Comparison of ENCODE assay signal across 22 cellular contexts in the genomic region with DNA sequence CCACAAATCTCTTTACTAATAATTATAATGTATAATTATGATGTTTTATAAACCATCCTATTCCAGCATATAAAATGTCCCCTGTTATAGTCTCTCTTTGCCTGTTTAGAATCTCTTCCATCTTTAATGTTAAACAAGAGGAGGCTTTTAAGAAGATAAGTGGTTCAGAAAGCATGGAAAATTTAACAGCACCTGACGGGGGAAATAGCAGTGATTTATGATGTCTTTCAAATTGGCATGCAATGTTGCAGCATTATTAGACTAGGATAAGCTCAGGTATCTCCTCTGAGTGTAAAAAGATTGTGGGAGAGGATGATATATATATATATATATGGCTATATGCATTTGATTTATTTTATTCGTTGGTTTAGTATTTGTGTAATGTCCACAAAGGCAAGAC. TPM values are rescaled to one million over a fixed set of nuclear protein-coding genes. Genes with fewer than 3 reads are reported as not detected.
DNase-seq lines count a peak whose midpoint lies in the region; ATAC-seq, FAIRE-seq and TF ChIP-seq lines count a peak whose summit lies in the region.
"Had no signal": no experiment of that assay in that cellular context is flagged by ENCODE, and none has a peak within 500 bp of the region (broad histone marks: within the 10 kb centered on the region; RNA-seq: fewer than 3 reads in every experiment).

No MANE protein-coding gene starts in this region.

- DNase-seq in A549 (ENCODE audit: low read depth in 1 of 2, low spot score in 1 of 2) (no peak), SK-N-DZ (ENCODE audit: low spot score) (peak; percentile 54), right lobe of liver (no peak), midbrain (lab: John Stamatoyannopoulos, UW) (no peak), DMS53 (lab: John Stamatoyannopoulos, UW) (no peak)
- DNase-seq: activated CD4-positive, alpha-beta memory T cell treated with anti-CD3 and anti-CD28 coated beads, Interleukin-2, amount 10 ng/mL, durations not matched to agents 7 days and 5 days; activated CD4-positive, CD25-positive, alpha-beta regulatory T cell; amniotic stem cell; CD4-positive, alpha-beta T cell; H9; Kasumi-1; kidney; natural killer cell; NCI-H1048; NCI-H774; pancreas; stimulated activated CD4-positive, alpha-beta T cell treated with anti-CD3 and anti-CD28 coated beads, Interleukin-1b, Interleukin-23, amount 100 ng/mL, for 48 hours; testis had no signal

- no peaks in the 10 kb centered on the region for H3K36me3 ChIP-seq in HEK293 (ENCODE audit: control insufficient read depth in 2 of 2, insufficient read depth in 1 of 2, low read length in 2 of 2)
- no peaks in the 10 kb centered on the region for H3K36me3 ChIP-seq in right lobe of liver
- H3K36me3 ChIP-seq: pancreas, SJSA1 had no signal

- peaks cover 21% of the 10 kb centered on the region for H3K4me1 ChIP-seq in A549
- peaks cover 6% of the 10 kb centered on the region; the same call in 1 of the 2 replicates for H3K4me1 ChIP-seq in HEK293 (ENCODE audit: control insufficient read depth, insufficient read depth, low read length)
- peaks cover 0 to 12% (median 0%) of the 10 kb centered on the region in 4 donors for H3K4me1 ChIP-seq in right lobe of liver
- H3K4me1 ChIP-seq: testis had no signal

- TF ChIP-seq POLR2A in A549 (IDR thresholded peaks at IDR 0.05; ENCODE audit: low read length) (no peak), right lobe of liver (IDR thresholded peaks at IDR 0.05) (no peak)

- no peak for TF ChIP-seq RAD21 in A549 (conservative IDR thresholded peaks at IDR 0.05 in 1 of 2, IDR thresholded peaks at IDR 0.05 in 1 of 2)

- CTCF ChIA-PET in A549 (lab: Yijun Ruan, JAX) (no interaction called here), HEK293 (lab: Yijun Ruan, JAX) (no interaction called here)

- H3K9me3 ChIP-seq in A549 (no peaks in the 10 kb centered on the region), HEK293 (ENCODE audit: control insufficient read depth, insufficient read depth, low read depth, low read length) (no peaks in the 10 kb centered on the region), right lobe of liver (no peaks in the 10 kb centered on the region)
- H3K9me3 ChIP-seq: pancreas, SJSA1, testis had no signal

- ATAC-seq in A549 (no peak), right lobe of liver (no peak), HG03159 (IDR thresholded peaks at IDR 0.05; ENCODE audit: unreplicated experiment) (no peak)
- ATAC-seq: natural killer cell; stimulated activated memory B cell treated with anti-CD40 and anti-IgM and Interleukin-4, amounts not matched to agents 10 μg/mL and 1 μg/mL and 100 μg/mL, for 72 hours had no signal

- intact Hi-C loops in right lobe of liver (cut with DNase I), result no loop called here

- no peak overlapping the region for H3K27ac ChIP-seq in A549
- no peak overlapping the region for H3K27ac ChIP-seq in HEK293 (ENCODE audit: extremely low read depth, low read depth, low read length)
- H3K27ac ChIP-seq in right lobe of liver, result peak overlapping the region; percentile 39 to 55 (median 46)
- H3K27ac ChIP-seq: SJSA1, testis had no signal

- TF ChIP-seq EP300 in A549 (IDR thresholded peaks at IDR 0.05), result no peak

- WGBS in A549 (ENCODE audit: missing lambda C conversion rate), result 37% methylated on average over 2 of the region's 2 CpGs
- WGBS in right lobe of liver (ENCODE audit: insufficient coverage, low coverage, low lambda C conversion rate, missing lambda C conversion rate), result 78% methylated on average over 2 of the region's 2 CpGs

- H3K4me3 ChIP-seq in A549, result no peak overlapping the region
- no peak overlapping the region for H3K4me3 ChIP-seq in HEK293 (ENCODE audit: low read depth, low read length)
- no peak overlapping the region for H3K4me3 ChIP-seq in right lobe of liver
- H3K4me3 ChIP-seq: pancreas, SJSA1, testis had no signal

- peak overlapping the region; percentile 57 for H3K4me2 ChIP-seq in A549

- no peak for FAIRE-seq in A549 (lab: Jason Lieb, UNC)

- POLR2A ChIA-PET in A549 (lab: Yijun Ruan, JAX) (no interaction called here), HEK293 (lab: Yijun Ruan, JAX) (no interaction called here)

- H3K27me3 ChIP-seq in right lobe of liver, result no peaks in the 10 kb centered on the region
- H3K27me3 ChIP-seq: pancreas, SJSA1, testis had no signal

- TF ChIP-seq CTCF in A549 (IDR thresholded peaks at IDR 0.05), result no peak
- no peak for TF ChIP-seq CTCF in HEK293 (tag by site-specific recombination; IDR thresholded peaks at IDR 0.05)
- TF ChIP-seq CTCF in right lobe of liver (IDR thresholded peaks at IDR 0.05), result no peak

TF ChIP-seq in A549, 52 proteins besides CTCF, POLR2A, EP300 and RAD21 (continues in another document):
- no peak for TF ChIP-seq RARB (CRISPR knock-in tag; IDR thresholded peaks at IDR 0.05)
- TF ChIP-seq MAZ (IDR thresholded peaks at IDR 0.05; ENCODE audit: borderline replicate concordance, low read depth, low read length), result no peak
- no peak for TF ChIP-seq MYC (IDR thresholded peaks at IDR 0.05; ENCODE audit: borderline replicate concordance, low read length)
- no peak for TF ChIP-seq KDM1A (IDR thresholded peaks at IDR 0.05; ENCODE audit: low read depth)
- no peak for TF ChIP-seq SREBF2 (IDR thresholded peaks at IDR 0.05)
- TF ChIP-seq KDM5A (IDR thresholded peaks at IDR 0.05), result no peak
- TF ChIP-seq HOXB13 (CRISPR knock-in tag; IDR thresholded peaks at IDR 0.05; ENCODE audit: low read depth), result no peak
- TF ChIP-seq HOXB5 (CRISPR knock-in tag; IDR thresholded peaks at IDR 0.05), result no peak
- TF ChIP-seq, protein P1, sequence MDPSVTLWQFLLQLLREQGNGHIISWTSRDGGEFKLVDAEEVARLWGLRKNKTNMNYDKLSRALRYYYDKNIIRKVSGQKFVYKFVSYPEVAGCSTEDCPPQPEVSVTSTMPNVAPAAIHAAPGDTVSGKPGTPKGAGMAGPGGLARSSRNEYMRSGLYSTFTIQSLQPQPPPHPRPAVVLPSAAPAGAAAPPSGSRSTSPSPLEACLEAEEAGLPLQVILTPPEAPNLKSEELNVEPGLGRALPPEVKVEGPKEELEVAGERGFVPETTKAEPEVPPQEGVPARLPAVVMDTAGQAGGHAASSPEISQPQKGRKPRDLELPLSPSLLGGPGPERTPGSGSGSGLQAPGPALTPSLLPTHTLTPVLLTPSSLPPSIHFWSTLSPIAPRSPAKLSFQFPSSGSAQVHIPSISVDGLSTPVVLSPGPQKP (IDR thresholded peaks at IDR 0.05; ENCODE audit: low read depth, low read length), result no peak

TF ChIP-seq in HEK293, 187 proteins besides CTCF, POLR2A, EP300 and RAD21:
- TF ChIP-seq ZNF776 (tag by site-specific recombination; IDR thresholded peaks at IDR 0.05; ENCODE audit: borderline replicate concordance), result no peak
- no peak for TF ChIP-seq ZNF501 (tag by site-specific recombination; IDR thresholded peaks at IDR 0.05)
- TF ChIP-seq ZSCAN30 (tag by site-specific recombination; IDR thresholded peaks at IDR 0.05), result no peak
- TF ChIP-seq ZNF23 (tag by site-specific recombination; IDR thresholded peaks at IDR 0.05; ENCODE audit: borderline replicate concordance), result no peak
- no peak for TF ChIP-seq ZNF394 (tag by site-specific recombination; IDR thresholded peaks at IDR 0.05; ENCODE audit: borderline replicate concordance)
- TF ChIP-seq, protein P2, sequence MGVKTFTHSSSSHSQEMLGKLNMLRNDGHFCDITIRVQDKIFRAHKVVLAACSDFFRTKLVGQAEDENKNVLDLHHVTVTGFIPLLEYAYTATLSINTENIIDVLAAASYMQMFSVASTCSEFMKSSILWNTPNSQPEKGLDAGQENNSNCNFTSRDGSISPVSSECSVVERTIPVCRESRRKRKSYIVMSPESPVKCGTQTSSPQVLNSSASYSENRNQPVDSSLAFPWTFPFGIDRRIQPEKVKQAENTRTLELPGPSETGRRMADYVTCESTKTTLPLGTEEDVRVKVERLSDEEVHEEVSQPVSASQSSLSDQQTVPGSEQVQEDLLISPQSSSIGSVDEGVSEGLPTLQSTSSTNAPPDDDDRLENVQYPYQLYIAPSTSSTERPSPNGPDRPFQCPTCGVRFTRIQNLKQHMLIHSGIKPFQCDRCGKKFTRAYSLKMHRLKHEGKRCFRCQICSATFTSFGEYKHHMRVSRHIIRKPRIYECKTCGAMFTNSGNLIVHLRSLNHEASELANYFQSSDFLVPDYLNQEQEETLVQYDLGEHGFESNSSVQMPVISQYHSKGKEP (tag by site-specific recombination; IDR thresholded peaks at IDR 0.05), result peak; percentile 59; the same call in 1 of the 2 replicates
- no peak for TF ChIP-seq ZNF169 (tag by site-specific recombination; IDR thresholded peaks at IDR 0.05)
- TF ChIP-seq GLIS2 (tag by site-specific recombination; IDR thresholded peaks at IDR 0.05), result no peak
- no peak for TF ChIP-seq HOXC10 (CRISPR knock-in tag; IDR thresholded peaks at IDR 0.05)
TF ChIP-seq in HEK293: peak in this region for 1.

RNA-seq across cellular contexts. Expression of a gene that starts 24.4 kb away (rescaled TPM):
- not detected in 2 replicates for polyA plus RNA-seq in A549 (2011; rRNA removed)
- polyA plus RNA-seq in A549 (2012; cell fraction: cytosol; rRNA removed), result not detected in 2 replicates
- not detected in 2 replicates for polyA plus RNA-seq in A549 (2012; cell fraction: nucleus; rRNA removed)
- polyA plus RNA-seq in A549 (2017; fragmentation: RNase III; extraction: RNeasy Plus Mini Kit Qiagen cat#74134 plus additional on column Dnase treatment), result 0.04 to 0.07 TPM (median 0.06 TPM) in 3 replicates
- not detected in 2 replicates for polyA minus RNA-seq in A549 (2011; rRNA and poly(A)+ RNA removed)
- polyA plus RNA-seq in SK-N-DZ (2014; cell fraction: cytosol; rRNA removed), result 0.05 and 0.32 TPM in 2 replicates
- not detected in 2 replicates for polyA plus RNA-seq in SK-N-DZ (2014; cell fraction: nucleus; rRNA removed)
- total RNA-seq in right lobe of liver, result 1 to 10 TPM; 4.7 to 9.8 (median 7.0) TPM
- total RNA-seq: CD4-positive, alpha-beta T cell; natural killer cell had no signal

Comparison
In these comparisons a context has a peak if more than half of its experiments do, and no peak if none do; other contexts are left out.
1. H3K27ac ChIP-seq: peak in right lobe of liver (3 of 3); none in A549 (0 of 2) and HEK293 (single experiment).